8 cellular contexts compared by ENCODE assay signal in the genomic region with DNA sequence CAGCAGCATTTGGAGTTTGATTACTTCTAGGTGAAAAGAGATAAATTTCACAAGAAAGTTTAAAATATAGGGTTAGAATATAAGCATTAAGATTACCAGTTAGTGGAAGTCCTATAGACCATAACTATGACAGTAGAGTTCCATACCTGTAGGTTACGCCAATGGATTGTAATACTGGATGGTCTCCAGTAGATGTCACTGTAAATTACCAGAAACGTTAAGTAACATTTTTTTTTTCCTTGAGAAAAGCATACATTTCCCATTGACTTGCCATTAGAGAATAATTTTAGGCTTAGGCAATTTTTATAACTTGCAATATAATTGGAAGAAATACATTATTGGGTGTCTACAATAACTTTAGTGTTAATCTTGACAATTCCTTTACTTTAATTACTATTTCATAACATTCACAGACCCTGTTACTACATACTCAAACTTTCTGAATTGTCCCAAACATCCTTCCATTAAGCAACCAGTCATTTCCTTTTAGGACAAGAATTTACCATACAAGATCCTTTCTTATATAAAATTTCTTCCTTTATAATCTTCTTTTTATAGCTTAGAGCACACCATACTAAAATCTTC.
DNase-seq lines count a peak whose midpoint lies in the region; ATAC-seq, FAIRE-seq and TF ChIP-seq lines count a peak whose summit lies in the region.

No MANE protein-coding gene starts in this region.

- no peak for TF ChIP-seq EP300 in ovary (IDR thresholded peaks at IDR 0.05)

- no peak for FAIRE-seq in keratinocyte (lab: Jason Lieb, UNC)

- H3K79me2 ChIP-seq in keratinocyte (ENCODE audit: control insufficient read depth, insufficient read depth, low read length) = no peaks in the 10 kb centered on the region

- H4K20me1 ChIP-seq in keratinocyte (ENCODE audit: control insufficient read depth, extremely low read depth, insufficient read depth, low read length) = no peaks in the 10 kb centered on the region

- intact Hi-C loops in ovary (cut with DNase I) = no loop called here

- H3K4me1 ChIP-seq in keratinocyte (ENCODE audit: control insufficient read depth, extremely low read depth, insufficient read depth, low read length) = no peaks in the 10 kb centered on the region
- no peaks in the 10 kb centered on the region for H3K4me1 ChIP-seq in ovary (ENCODE audit: insufficient read depth)

- no peak overlapping the region for H3K27ac ChIP-seq in keratinocyte (ENCODE audit: control insufficient read depth, insufficient read depth, low read length)
- H3K27ac ChIP-seq in ovary = no peak overlapping the region

- H2AFZ ChIP-seq in keratinocyte (ENCODE audit: control insufficient read depth, low read length) = no peak overlapping the region

- dilution Hi-C loops in keratinocyte (cut with MboI; ENCODE audit: extremely low pct_ligation_motif_present, low sequenced_read_pairs) = no loop called here

- POLR2A ChIA-PET in BJ (lab: Charles Lee) = no interaction called here

- H3K9me3 ChIP-seq in keratinocyte (ENCODE audit: control insufficient read depth, low read depth, low read length) = no peaks in the 10 kb centered on the region
- H3K9me3 ChIP-seq in ovary = no peaks in the 10 kb centered on the region

- 0 to 15% (median 6%) methylated on average over 2 of the region's 2 CpGs for WGBS in ovary, 3 donors

- TF ChIP-seq POLR2A in ovary (IDR thresholded peaks at IDR 0.05) = no peak

- H3K9me1 ChIP-seq in keratinocyte (ENCODE audit: control insufficient read depth, extremely low read depth, insufficient read depth, low read length) = no peaks in the 10 kb centered on the region

- H3K9ac ChIP-seq in keratinocyte (ENCODE audit: control insufficient read depth, extremely low read depth, insufficient read depth, low read length) = no peak overlapping the region

- no peaks in the 10 kb centered on the region for H3K27me3 ChIP-seq in BJ (ENCODE audit: control insufficient read depth, insufficient read depth, low read length)
- H3K27me3 ChIP-seq in keratinocyte (ENCODE audit: control insufficient read depth, extremely low read depth, insufficient read depth, low read length) = no peaks in the 10 kb centered on the region
- H3K27me3 ChIP-seq in ovary = no peaks in the 10 kb centered on the region

- peak; percentile 65 for ATAC-seq in GM18870 (IDR thresholded peaks at IDR 0.05; ENCODE audit: unreplicated experiment)
- peak; percentile 80 for ATAC-seq in HG03469 (IDR thresholded peaks at IDR 0.05; ENCODE audit: unreplicated experiment)
- ATAC-seq in SK-N-SH treated with all-trans-retinoic acid at 6 μM for 48 hours = peak; percentile 61; the same call in 2 of the 3 replicates
- no peak for ATAC-seq in HG03280 (IDR thresholded peaks at IDR 0.05; ENCODE audit: unreplicated experiment)

- H3K4me3 ChIP-seq in BJ (ENCODE audit: low read depth, low read length) (no peak overlapping the region), keratinocyte (ENCODE audit: control insufficient read depth in 2 of 3, extremely low read depth in 1 of 3, insufficient read depth in 2 of 3, low read depth in 1 of 3, low read length in 3 of 3) (no peak overlapping the region), ovary (no peak overlapping the region)

- no peak overlapping the region for H3K4me2 ChIP-seq in keratinocyte (ENCODE audit: control insufficient read depth, extremely low read depth, insufficient read depth, low read depth, low read length)

- peak; percentile 29; the same call in 1 of the 2 replicates for TF ChIP-seq CTCF in BJ (IDR thresholded peaks at IDR 0.05; ENCODE audit: insufficient read depth, low read depth, low read length)
- peak in 2 of 3 experiments; percentile 36 to 43 for TF ChIP-seq CTCF in keratinocyte (optimal IDR thresholded peaks at IDR 0.05 in 1 of 3, IDR thresholded peaks at IDR 0.05 in 1 of 3, conservative IDR thresholded peaks at IDR 0.05 in 1 of 3; ENCODE audit: extremely low read depth in 1 of 3, insufficient read depth in 2 of 3, low read length in 3 of 3)
- TF ChIP-seq CTCF in ovary (IDR thresholded peaks at IDR 0.05) = no peak

- no peaks in the 10 kb centered on the region for H3K36me3 ChIP-seq in BJ (ENCODE audit: control insufficient read depth, insufficient read depth, low read length)
- H3K36me3 ChIP-seq in keratinocyte (ENCODE audit: control insufficient read depth in 2 of 2, extremely low read depth in 1 of 2, insufficient read depth in 2 of 2, low read length in 2 of 2) = no peaks in the 10 kb centered on the region
- H3K36me3 ChIP-seq in ovary = no peaks in the 10 kb centered on the region

- CTCF ChIA-PET in BJ (lab: Yijun Ruan, JAX) = no interaction called here

- DNase-seq in BJ (ENCODE audit: low read depth) (no peak), keratinocyte (ENCODE audit: low read depth, low spot score) (peak; percentile 4), UCSD-AML1 (lab: John Stamatoyannopoulos, UW; ENCODE audit: unreplicated experiment) (no peak), ovary (no peak)

TF ChIP-seq in SK-N-SH treated with all-trans-retinoic acid at 6 μM for 48 hours, 23 proteins besides CTCF, POLR2A, EP300 and RAD21 (continues in another document):
- TF ChIP-seq ZFP3 (CRISPR knock-in tag; IDR thresholded peaks at IDR 0.05) (no peak), ARNTL (CRISPR knock-in tag; IDR thresholded peaks at IDR 0.05; ENCODE audit: borderline replicate concordance, low read depth) (no peak), RARB (CRISPR knock-in tag; IDR thresholded peaks at IDR 0.05) (no peak), POU6F1 (CRISPR knock-in tag; IDR thresholded peaks at IDR 0.05; ENCODE audit: borderline replicate concordance, low read depth) (no peak), CSDC2 (CRISPR knock-in tag; IDR thresholded peaks at IDR 0.05) (no peak), PATZ1 (CRISPR knock-in tag; IDR thresholded peaks at IDR 0.05; ENCODE audit: borderline replicate concordance) (no peak), SNAI2 (CRISPR knock-in tag; IDR thresholded peaks at IDR 0.05) (no peak), PPARA (CRISPR knock-in tag; IDR thresholded peaks at IDR 0.05; ENCODE audit: borderline replicate concordance) (no peak), ZC3H10 (CRISPR knock-in tag; IDR thresholded peaks at IDR 0.05) (no peak), OSR1 (CRISPR knock-in tag; IDR thresholded peaks at IDR 0.05) (no peak), ZNF70 (CRISPR knock-in tag; IDR thresholded peaks at IDR 0.05) (no peak), GLIS3 (CRISPR knock-in tag; IDR thresholded peaks at IDR 0.05) (no peak), ESRRG (CRISPR knock-in tag; IDR thresholded peaks at IDR 0.05) (no peak)
- TF ChIP-seq, protein P1, sequence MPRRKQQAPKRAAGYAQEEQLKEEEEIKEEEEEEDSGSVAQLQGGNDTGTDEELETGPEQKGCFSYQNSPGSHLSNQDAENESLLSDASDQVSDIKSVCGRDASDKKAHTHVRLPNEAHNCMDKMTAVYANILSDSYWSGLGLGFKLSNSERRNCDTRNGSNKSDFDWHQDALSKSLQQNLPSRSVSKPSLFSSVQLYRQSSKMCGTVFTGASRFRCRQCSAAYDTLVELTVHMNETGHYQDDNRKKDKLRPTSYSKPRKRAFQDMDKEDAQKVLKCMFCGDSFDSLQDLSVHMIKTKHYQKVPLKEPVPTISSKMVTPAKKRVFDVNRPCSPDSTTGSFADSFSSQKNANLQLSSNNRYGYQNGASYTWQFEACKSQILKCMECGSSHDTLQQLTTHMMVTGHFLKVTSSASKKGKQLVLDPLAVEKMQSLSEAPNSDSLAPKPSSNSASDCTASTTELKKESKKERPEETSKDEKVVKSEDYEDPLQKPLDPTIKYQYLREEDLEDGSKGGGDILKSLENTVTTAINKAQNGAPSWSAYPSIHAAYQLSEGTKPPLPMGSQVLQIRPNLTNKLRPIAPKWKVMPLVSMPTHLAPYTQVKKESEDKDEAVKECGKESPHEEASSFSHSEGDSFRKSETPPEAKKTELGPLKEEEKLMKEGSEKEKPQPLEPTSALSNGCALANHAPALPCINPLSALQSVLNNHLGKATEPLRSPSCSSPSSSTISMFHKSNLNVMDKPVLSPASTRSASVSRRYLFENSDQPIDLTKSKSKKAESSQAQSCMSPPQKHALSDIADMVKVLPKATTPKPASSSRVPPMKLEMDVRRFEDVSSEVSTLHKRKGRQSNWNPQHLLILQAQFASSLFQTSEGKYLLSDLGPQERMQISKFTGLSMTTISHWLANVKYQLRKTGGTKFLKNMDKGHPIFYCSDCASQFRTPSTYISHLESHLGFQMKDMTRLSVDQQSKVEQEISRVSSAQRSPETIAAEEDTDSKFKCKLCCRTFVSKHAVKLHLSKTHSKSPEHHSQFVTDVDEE (CRISPR knock-in tag; IDR thresholded peaks at IDR 0.05) = no peak

Comparison
In these comparisons a context has a peak if more than half of its experiments do, and no peak if none do; other contexts are left out.
1. CTCF ChIP-seq: peak in BJ (single experiment) and keratinocyte (2 of 3); none in ovary (0 of 3).